Comparison of ENCODE assay signal across 26 cellular contexts in genomic region chr3:114079761-114080160, GRCh38. TPM values are rescaled to one million over a fixed set of nuclear protein-coding genes. Genes with fewer than 3 reads are reported as not detected.
DNase-seq lines count a peak whose midpoint lies in the region; ATAC-seq, FAIRE-seq and TF ChIP-seq lines count a peak whose summit lies in the region.
"Had no signal": no experiment of that assay in that cellular context is flagged by ENCODE, and none has a peak within 500 bp of the region (broad histone marks: within the 10 kb centered on the region; RNA-seq: fewer than 3 reads in every experiment).

No MANE protein-coding gene starts in this region.

- H3K27me3 ChIP-seq in right cardiac atrium (ENCODE audit: control insufficient read depth, insufficient read depth) (no peaks in the 10 kb centered on the region), brain microvascular endothelial cell (replicated peaks) (no peaks in the 10 kb centered on the region)
- H3K27me3 ChIP-seq: breast epithelium, gastroesophageal sphincter, pancreas, sigmoid colon had no signal

- no peaks in the 10 kb centered on the region for H3K4me1 ChIP-seq in right cardiac atrium (ENCODE audit: control insufficient read depth, insufficient read depth, low read length)
- H3K4me1 ChIP-seq: breast epithelium, pancreas, sigmoid colon had no signal

- intact Hi-C loops in right cardiac atrium (cut with DNase I) (no loop called here), left ventricle myocardium superior (cut with micrococcal nuclease) (no loop called here)
- intact Hi-C loops in activated T-helper 2 cell treated with anti-CD3 and anti-CD28 coated beads, Interferon-gamma antibody, Interleukin-2, Interleukin-4, amounts not matched to agents 10 μg/mL and 5 μg/mL and 100 μg/mL, durations not matched to agents 14 hours and 24 hours and 36 hours (cut with micrococcal nuclease), result no loop called here

- peak overlapping the region; percentile 10 for H3K4me3 ChIP-seq in right cardiac atrium (ENCODE audit: low read length)
- no peak overlapping the region for H3K4me3 ChIP-seq in brain microvascular endothelial cell (ENCODE audit: low read depth, low read length)
- H3K4me3 ChIP-seq: breast epithelium, gastroesophageal sphincter, GM23338, pancreas, sigmoid colon had no signal

- H3K4me1 Mint-ChIP-seq in immature natural killer cell, result no peaks in the 10 kb centered on the region
- H3K4me1 Mint-ChIP-seq in activated T-helper 2 cell treated with anti-CD3 and anti-CD28 coated beads, Interferon-gamma antibody, Interleukin-2, Interleukin-4, amounts not matched to agents 10 μg/mL and 5 μg/mL and 100 μg/mL, durations not matched to agents 14 hours and 24 hours and 36 hours (ENCODE audit: low read depth), result no peaks in the 10 kb centered on the region
- H3K4me1 Mint-ChIP-seq: activated CD4-positive, alpha-beta T cell treated with anti-CD3 and anti-CD28 coated beads, Interleukin-2, amount 10 ng/mL, durations not matched to agents 7 days and 5 days; activated naive CD8-positive, alpha-beta T cell treated with anti-CD3 and anti-CD28 coated beads, Interleukin-2, amount 10 ng/mL, durations not matched to agents 7 days and 5 days; GM23338 had no signal

- peak in 1 of 2 donors; percentile 62 for ATAC-seq in right cardiac atrium
- no peak for ATAC-seq in left ventricle myocardium superior
- ATAC-seq: gastroesophageal sphincter; GM23338; natural killer cell treated with Interleukin-12 subunit alpha and Interleukin-12 subunit beta and Interleukin-15 and Interleukin-18, amount 100 ng/mL, for 72 hours; pancreas had no signal

- no peak overlapping the region for H3K27ac ChIP-seq in right cardiac atrium (ENCODE audit: low read length)
- no peak overlapping the region for H3K27ac ChIP-seq in brain microvascular endothelial cell
- H3K27ac ChIP-seq: breast epithelium, gastroesophageal sphincter, sigmoid colon had no signal

- no peak overlapping the region for H3K27ac Mint-ChIP-seq in immature natural killer cell
- H3K27ac Mint-ChIP-seq in activated T-helper 2 cell treated with anti-CD3 and anti-CD28 coated beads, Interferon-gamma antibody, Interleukin-2, Interleukin-4, amounts not matched to agents 10 μg/mL and 5 μg/mL and 100 μg/mL, durations not matched to agents 14 hours and 24 hours and 36 hours, result no peak overlapping the region
- H3K27ac Mint-ChIP-seq: activated CD4-positive, alpha-beta T cell treated with anti-CD3 and anti-CD28 coated beads, Interleukin-2, amount 10 ng/mL, durations not matched to agents 7 days and 5 days; activated naive CD8-positive, alpha-beta T cell treated with anti-CD3 and anti-CD28 coated beads, Interleukin-2, amount 10 ng/mL, durations not matched to agents 7 days and 5 days; dendritic cell treated with granulocyte-macrophage colony-stimulating factor and Interleukin-4, amounts not matched to agents 40 ng/mL and 50 ng/mL, for 4 days; GM23338; natural killer cell treated with Interleukin-12 subunit alpha and Interleukin-12 subunit beta and Interleukin-15 and Interleukin-18, amount 100 ng/mL, for 72 hours had no signal

- 59% methylated on average over 5 of the region's 5 CpGs for WGBS in right cardiac atrium

- peaks cover 25% of the 10 kb centered on the region for H3K36me3 ChIP-seq in brain microvascular endothelial cell (replicated peaks)

- DNase-seq in right cardiac atrium, result no peak
- DNase-seq in left ventricle myocardium superior, result no peak
- DNase-seq in brain microvascular endothelial cell, result peak; percentile 11
- peak; percentile 78 for DNase-seq in iris pigment epithelial cell (ENCODE audit: low read depth)
- no peak for DNase-seq in NCI-H1694 (lab: John Stamatoyannopoulos, UW)
- no peak for DNase-seq in immature natural killer cell
- DNase-seq in D721Med (ENCODE audit: insufficient read length, low spot score), result no peak
- DNase-seq in activated T-helper 2 cell treated with anti-CD3 and anti-CD28 coated beads, Interferon-gamma antibody, Interleukin-2, Interleukin-4, amounts not matched to agents 10 μg/mL and 5 μg/mL and 100 μg/mL, durations not matched to agents 14 hours and 24 hours and 36 hours (ENCODE audit: low spot score), result no peak
- DNase-seq: activated CD4-positive, alpha-beta T cell treated with anti-CD3 and anti-CD28 coated beads, Interleukin-2, amount 10 ng/mL, durations not matched to agents 7 days and 5 days; activated naive CD8-positive, alpha-beta T cell treated with anti-CD3 and anti-CD28 coated beads, Interleukin-2, amount 10 ng/mL, durations not matched to agents 7 days and 5 days; C1 segment of cervical spinal cord; kidney glomerular epithelial cell; midbrain; MV-4-11; NCI-H1694 treated with DMSO at 0.1 percent for 48 hours; NCI-H345; NCI-H82; pancreas; SHP77 treated with DMSO at 0.1 percent for 48 hours; sigmoid colon had no signal

- peaks cover 27 to 68% (median 32%) of the 10 kb centered on the region in 3 donors for H3K36me3 Mint-ChIP-seq in immature natural killer cell
- peaks cover 81% of the 10 kb centered on the region for H3K36me3 Mint-ChIP-seq in activated T-helper 2 cell treated with anti-CD3 and anti-CD28 coated beads, Interferon-gamma antibody, Interleukin-2, Interleukin-4, amounts not matched to agents 10 μg/mL and 5 μg/mL and 100 μg/mL, durations not matched to agents 14 hours and 24 hours and 36 hours (ENCODE audit: low read depth)

- no peak for FAIRE-seq in D721Med (lab: Jason Lieb, UNC)
- FAIRE-seq: HTR-8/SVneo, pancreas had no signal

- in situ Hi-C loops in brain microvascular endothelial cell (cut with HindIII; ENCODE audit: low pct_ligation_motif_present, low sequenced_read_pairs), result no loop called here

- H3K27me3 Mint-ChIP-seq in immature natural killer cell (ENCODE audit: low read depth in 3 of 3), result no peaks in the 10 kb centered on the region
- no peaks in the 10 kb centered on the region for H3K27me3 Mint-ChIP-seq in activated T-helper 2 cell treated with anti-CD3 and anti-CD28 coated beads, Interferon-gamma antibody, Interleukin-2, Interleukin-4, amounts not matched to agents 10 μg/mL and 5 μg/mL and 100 μg/mL, durations not matched to agents 14 hours and 24 hours and 36 hours (ENCODE audit: low read depth)
- H3K27me3 Mint-ChIP-seq: activated CD4-positive, alpha-beta T cell treated with anti-CD3 and anti-CD28 coated beads, Interleukin-2, amount 10 ng/mL, durations not matched to agents 7 days and 5 days; activated naive CD8-positive, alpha-beta T cell treated with anti-CD3 and anti-CD28 coated beads, Interleukin-2, amount 10 ng/mL, durations not matched to agents 7 days and 5 days; dendritic cell treated with granulocyte-macrophage colony-stimulating factor and Interleukin-4, amounts not matched to agents 40 ng/mL and 50 ng/mL, for 4 days; natural killer cell treated with Interleukin-12 subunit alpha and Interleukin-12 subunit beta and Interleukin-15 and Interleukin-18, amount 100 ng/mL, for 72 hours had no signal

- no peaks in the 10 kb centered on the region for H3K9me3 ChIP-seq in right cardiac atrium (ENCODE audit: control insufficient read depth, low read length)
- H3K9me3 ChIP-seq: breast epithelium, gastroesophageal sphincter, pancreas, sigmoid colon had no signal

- no peaks in the 10 kb centered on the region for H3K9me3 Mint-ChIP-seq in immature natural killer cell
- no peaks in the 10 kb centered on the region for H3K9me3 Mint-ChIP-seq in activated T-helper 2 cell treated with anti-CD3 and anti-CD28 coated beads, Interferon-gamma antibody, Interleukin-2, Interleukin-4, amounts not matched to agents 10 μg/mL and 5 μg/mL and 100 μg/mL, durations not matched to agents 14 hours and 24 hours and 36 hours
- H3K9me3 Mint-ChIP-seq: activated CD4-positive, alpha-beta T cell treated with anti-CD3 and anti-CD28 coated beads, Interleukin-2, amount 10 ng/mL, durations not matched to agents 7 days and 5 days; activated naive CD8-positive, alpha-beta T cell treated with anti-CD3 and anti-CD28 coated beads, Interleukin-2, amount 10 ng/mL, durations not matched to agents 7 days and 5 days; dendritic cell treated with granulocyte-macrophage colony-stimulating factor and Interleukin-4, amounts not matched to agents 40 ng/mL and 50 ng/mL, for 4 days; GM23338; natural killer cell treated with Interleukin-12 subunit alpha and Interleukin-12 subunit beta and Interleukin-15 and Interleukin-18, amount 100 ng/mL, for 72 hours had no signal

- H3K4me3 Mint-ChIP-seq in immature natural killer cell, result no peak overlapping the region
- H3K4me3 Mint-ChIP-seq in activated T-helper 2 cell treated with anti-CD3 and anti-CD28 coated beads, Interferon-gamma antibody, Interleukin-2, Interleukin-4, amounts not matched to agents 10 μg/mL and 5 μg/mL and 100 μg/mL, durations not matched to agents 14 hours and 24 hours and 36 hours (ENCODE audit: low read depth), result no peak overlapping the region
- H3K4me3 Mint-ChIP-seq: activated CD4-positive, alpha-beta T cell treated with anti-CD3 and anti-CD28 coated beads, Interleukin-2, amount 10 ng/mL, durations not matched to agents 7 days and 5 days; activated naive CD8-positive, alpha-beta T cell treated with anti-CD3 and anti-CD28 coated beads, Interleukin-2, amount 10 ng/mL, durations not matched to agents 7 days and 5 days; dendritic cell treated with granulocyte-macrophage colony-stimulating factor and Interleukin-4, amounts not matched to agents 40 ng/mL and 50 ng/mL, for 4 days; GM23338; natural killer cell treated with Interleukin-12 subunit alpha and Interleukin-12 subunit beta and Interleukin-15 and Interleukin-18, amount 100 ng/mL, for 72 hours had no signal

- no peak for TF ChIP-seq CTCF in brain microvascular endothelial cell (IDR thresholded peaks at IDR 0.05; ENCODE audit: low read depth, low read length, missing control alignments)
- no peak for TF ChIP-seq CTCF in D721Med (IDR thresholded peaks at IDR 0.05; ENCODE audit: insufficient read depth, missing control alignments)

RNA-seq across cellular contexts. Expression of gene QTRT2, which starts 23.2 kb away (rescaled TPM):
- 1 to 10 TPM; 7.0 to 9.4 (median 7.4) TPM for total RNA-seq in right cardiac atrium
- 3.4 TPM for polyA plus RNA-seq in right cardiac atrium
- 3.6 TPM for total RNA-seq in left ventricle myocardium superior
- 10 to 100 TPM in 2 of 3 donors, 1 to 10 TPM in 1; 2.5 to 12.3 (median 12.0) TPM for polyA plus RNA-seq in immature natural killer cell
- total RNA-seq in activated T-helper 2 cell treated with anti-CD3 and anti-CD28 coated beads, Interferon-gamma antibody, Interleukin-2, Interleukin-4, amounts not matched to agents 10 μg/mL and 5 μg/mL and 100 μg/mL, durations not matched to agents 14 hours and 24 hours and 36 hours, result 40.2 and 41.3 TPM in 2 replicates

RNA-seq across cellular contexts. Expression of gene CCDC191, which starts 23.4 kb away (rescaled TPM):
- total RNA-seq in right cardiac atrium (1 to 10 TPM; 1.8 to 3.1 (median 2.3) TPM), left ventricle myocardium superior (0.99 TPM)
- polyA plus RNA-seq in right cardiac atrium (1.4 TPM), immature natural killer cell (1 to 10 TPM in 1 of 3 donors, under 1 TPM in 1, not detected in 1; 0.67 to 2.9 TPM)
- total RNA-seq in activated T-helper 2 cell treated with anti-CD3 and anti-CD28 coated beads, Interferon-gamma antibody, Interleukin-2, Interleukin-4, amounts not matched to agents 10 μg/mL and 5 μg/mL and 100 μg/mL, durations not matched to agents 14 hours and 24 hours and 36 hours, result 0.68 and 0.76 TPM in 2 replicates

Comparison
In these comparisons a context has a peak if more than half of its experiments do, and no peak if none do; other contexts are left out.
1. DNase-seq: peak in brain microvascular endothelial cell (single experiment) and iris pigment epithelial cell (single experiment); none in right cardiac atrium (0 of 3), left ventricle myocardium superior (single experiment), NCI-H1694 (single experiment), immature natural killer cell (0 of 3), D721Med (single experiment) and activated T-helper 2 cell treated with anti-CD3 and anti-CD28 coated beads, Interferon-gamma antibody, Interleukin-2, Interleukin-4, amounts not matched to agents 10 μg/mL and 5 μg/mL and 100 μg/mL, durations not matched to agents 14 hours and 24 hours and 36 hours (single experiment).